In genomic region chr3:152346058-152346457, GRCh38 we compare ENCODE assay signal across 15 cellular contexts.
"Had no signal": no experiment of that assay in that cellular context is flagged by ENCODE, and none has a peak within 500 bp of the region (broad histone marks: within the 10 kb centered on the region; RNA-seq: fewer than 3 reads in every experiment).

No MANE protein-coding gene starts in this region.

- H3K36me3 ChIP-seq: adrenal gland, right lobe of liver, WERI-Rb-1 had no signal

- H3K27ac ChIP-seq: adrenal gland, pancreas, right lobe of liver, testis, upper lobe of left lung, WERI-Rb-1 had no signal

- H3K27me3 ChIP-seq: adrenal gland, esophagus muscularis mucosa, pancreas, right lobe of liver, testis, upper lobe of left lung had no signal

- DNase-seq: activated CD4-positive, alpha-beta T cell treated with anti-CD3 and anti-CD28 coated beads for 1 hour; activated CD8-positive, alpha-beta memory T cell treated with anti-CD3 and anti-CD28 coated beads, Interleukin-2, amount 50 U/mL, for 4 hours; activated CD8-positive, alpha-beta T cell treated with anti-CD3 and anti-CD28 coated beads, Interleukin-2, amount 10 ng/mL, durations not matched to agents 7 days and 5 days; effector memory CD4-positive, alpha-beta T cell; left ventricle myocardium superior; pancreas; right lobe of liver; stimulated activated CD4-positive, alpha-beta T cell treated with anti-CD3 and anti-CD28 coated beads, Interleukin-4, amount 100 ng/mL, for 1 hour; T-helper 2 cell; testis; upper lobe of left lung; WERI-Rb-1 had no signal

- ATAC-seq: activated CD8-positive, alpha-beta T cell treated with anti-CD3 and anti-CD28 coated beads, Interleukin-2, amount 10 ng/mL, durations not matched to agents 7 days and 5 days; left ventricle myocardium superior; pancreas; right lobe of liver had no signal

- H3K4me3 ChIP-seq: adrenal gland, esophagus muscularis mucosa, pancreas, right lobe of liver, smooth muscle cell, testis, upper lobe of left lung had no signal

- H3K4me1 ChIP-seq: testis had no signal

- H3K27ac Mint-ChIP-seq: activated CD8-positive, alpha-beta T cell treated with anti-CD3 and anti-CD28 coated beads, Interleukin-2, amount 10 ng/mL, durations not matched to agents 7 days and 5 days had no signal

- H3K4me3 Mint-ChIP-seq: activated CD8-positive, alpha-beta T cell treated with anti-CD3 and anti-CD28 coated beads, Interleukin-2, amount 10 ng/mL, durations not matched to agents 7 days and 5 days had no signal

- H3K9me3 ChIP-seq: adrenal gland, esophagus muscularis mucosa, right lobe of liver, testis, upper lobe of left lung had no signal
